21 cellular contexts compared by ENCODE assay signal in genomic region chr5:36637101-36637500, GRCh38. TPM values are rescaled to one million over a fixed set of nuclear protein-coding genes. Genes with fewer than 3 reads are reported as not detected.
"Had no signal": no experiment of that assay in that cellular context is flagged by ENCODE, and none has a peak within 500 bp of the region (broad histone marks: within the 10 kb centered on the region; RNA-seq: fewer than 3 reads in every experiment).

No MANE protein-coding gene starts in this region.

- H2AFZ ChIP-seq: parathyroid adenoma had no signal

- H3K9me3 Mint-ChIP-seq: nephron progenitor cell had no signal

- ATAC-seq: foreskin keratinocyte; left colon; naive thymus-derived CD4-positive, alpha-beta T cell; sciatic nerve; upper lobe of right lung had no signal

- H3K36me3 Mint-ChIP-seq: naive thymus-derived CD4-positive, alpha-beta T cell had no signal

- H3K9ac ChIP-seq: parathyroid adenoma had no signal

- H3K4me1 ChIP-seq: colonic mucosa, esophagus squamous epithelium, parathyroid adenoma, prostate gland, tibial artery, upper lobe of right lung had no signal

- H3K36me3 ChIP-seq: colonic mucosa, esophagus squamous epithelium, prostate gland, tibial artery, upper lobe of right lung had no signal

- H3K4me3 Mint-ChIP-seq: naive thymus-derived CD4-positive, alpha-beta T cell; nephron progenitor cell had no signal

- H3K79me2 ChIP-seq: parathyroid adenoma had no signal

- DNase-seq: colonic mucosa; dermis blood vessel endothelial cell; esophagus squamous epithelium; foreskin keratinocyte; head of caudate nucleus; hippocampal formation; left colon; left ventricle myocardium superior; mesenchymal stem cell; naive thymus-derived CD4-positive, alpha-beta T cell; nephron progenitor cell; stimulated activated CD4-positive, alpha-beta T cell treated with anti-CD3 and anti-CD28 coated beads, Interleukin-12 subunit alpha, Interleukin-12 subunit beta, amount 100 ng/mL, for 4 hours; stimulated activated CD4-positive, alpha-beta T cell treated with anti-CD3 and anti-CD28 coated beads, Interleukin-2, amount 100 ng/mL, for 48 hours; stimulated activated naive CD4-positive, alpha-beta T cell treated with Interleukin-2 at 50 U/mL for 16 hours; tibial artery; upper lobe of right lung had no signal

- H3K27ac ChIP-seq: colonic mucosa, esophagus squamous epithelium, foreskin keratinocyte, parathyroid adenoma, prostate gland, skin epidermis, tibial artery, upper lobe of right lung had no signal

- H3K4me3 ChIP-seq: colonic mucosa, esophagus squamous epithelium, lung, prostate gland, skin epidermis, tibial artery, upper lobe of right lung had no signal

- H3K27me3 ChIP-seq: colonic mucosa, esophagus squamous epithelium, foreskin keratinocyte, tibial artery, upper lobe of right lung had no signal

- H3K27ac Mint-ChIP-seq: naive thymus-derived CD4-positive, alpha-beta T cell; nephron progenitor cell had no signal

- H3K4me1 Mint-ChIP-seq: naive thymus-derived CD4-positive, alpha-beta T cell had no signal

- H3K9me3 ChIP-seq: colonic mucosa, esophagus squamous epithelium, prostate gland, tibial artery, upper lobe of right lung had no signal

RNA-seq across cellular contexts. Expression of gene SLC1A3, which starts 30.7 kb away (rescaled TPM):
- polyA plus RNA-seq: naive thymus-derived CD4-positive, alpha-beta T cell had no signal
